ENCODE assay signal across 1 cellular context in the genomic region with DNA sequence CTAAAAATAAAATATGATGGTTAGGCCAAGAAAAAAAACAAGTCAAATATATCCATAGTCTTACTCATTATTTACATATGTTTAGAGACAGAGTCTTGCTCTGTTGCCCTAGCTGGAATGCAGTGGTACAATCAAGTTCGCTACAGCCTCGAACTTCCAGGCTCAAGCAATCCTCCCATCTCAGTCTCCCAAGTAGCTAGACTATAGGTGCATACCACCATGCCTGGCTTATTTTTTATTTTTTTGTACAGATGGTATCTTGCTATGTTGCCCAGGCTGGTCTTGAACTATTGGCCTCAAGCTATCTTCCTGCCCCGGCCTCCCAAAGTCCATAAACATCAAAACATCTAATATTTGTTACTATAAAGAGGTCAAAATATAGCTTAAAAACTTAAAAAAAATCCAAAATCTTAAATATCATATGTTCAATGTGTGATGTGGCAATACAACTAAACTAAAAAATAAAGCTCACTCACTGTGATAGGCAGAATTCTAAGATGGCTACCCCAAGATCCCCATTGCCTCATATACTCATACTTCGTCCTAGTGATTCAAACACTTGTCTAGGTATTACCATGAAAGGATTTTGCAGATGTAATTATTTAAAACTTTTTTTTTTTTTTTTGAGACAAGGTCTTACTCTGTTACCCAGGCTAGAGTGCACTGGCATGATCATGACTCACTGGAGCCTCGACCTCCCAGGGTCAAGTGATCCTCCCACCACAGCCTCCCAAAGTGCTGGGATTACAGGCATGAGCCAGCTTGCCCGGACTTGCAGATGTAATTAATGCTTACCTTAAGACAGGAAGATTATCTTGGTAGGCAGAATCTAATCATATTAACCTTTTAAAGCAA.
TF ChIP-seq lines count a peak whose summit lies in the region.

No MANE protein-coding gene starts in this region.

TF ChIP-seq in HEK293, 187 proteins besides CTCF, POLR2A, EP300 and RAD21 (continued from another document):
- TF ChIP-seq, protein P1, sequence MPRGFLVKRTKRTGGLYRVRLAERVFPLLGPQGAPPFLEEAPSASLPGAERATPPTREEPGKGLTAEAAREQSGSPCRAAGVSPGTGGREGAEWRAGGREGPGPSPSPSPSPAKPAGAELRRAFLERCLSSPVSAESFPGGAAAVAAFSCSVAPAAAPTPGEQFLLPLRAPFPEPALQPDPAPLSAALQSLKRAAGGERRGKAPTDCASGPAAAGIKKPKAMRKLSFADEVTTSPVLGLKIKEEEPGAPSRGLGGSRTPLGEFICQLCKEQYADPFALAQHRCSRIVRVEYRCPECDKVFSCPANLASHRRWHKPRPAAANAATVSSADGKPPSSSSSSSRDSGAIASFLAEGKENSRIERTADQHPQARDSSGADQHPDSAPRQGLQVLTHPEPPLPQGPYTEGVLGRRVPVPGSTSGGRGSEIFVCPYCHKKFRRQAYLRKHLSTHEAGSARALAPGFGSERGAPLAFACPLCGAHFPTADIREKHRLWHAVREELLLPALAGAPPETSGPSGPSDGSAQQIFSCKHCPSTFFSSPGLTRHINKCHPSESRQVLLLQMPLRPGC (tag by site-specific recombination; IDR thresholded peaks at IDR 0.05), result peak; percentile 52; the same call in 1 of the 2 replicates
- TF ChIP-seq KLF8 (tag by site-specific recombination; IDR thresholded peaks at IDR 0.05) (peak; percentile 73), SP7 (tag by site-specific recombination; IDR thresholded peaks at IDR 0.05) (peak; percentile 97), ZNF324 (tag by site-specific recombination; IDR thresholded peaks at IDR 0.05) (no peak), GLIS2 (tag by site-specific recombination; IDR thresholded peaks at IDR 0.05) (peak; percentile 49), WT1 (tag by site-specific recombination; IDR thresholded peaks at IDR 0.05) (peak; percentile 91), ZSCAN16 (tag by site-specific recombination; IDR thresholded peaks at IDR 0.05) (no peak), ZNF366 (tag by site-specific recombination; conservative IDR thresholded peaks at IDR 0.05) (peak; percentile 83; the same call in 1 of the 2 replicates), ZNF843 (tag by site-specific recombination; IDR thresholded peaks at IDR 0.05) (no peak), MZF1 (tag by site-specific recombination; IDR thresholded peaks at IDR 0.05; ENCODE audit: borderline replicate concordance) (peak; percentile 34; the same call in 1 of the 2 replicates), ZNF76 (tag by site-specific recombination; IDR thresholded peaks at IDR 0.05; ENCODE audit: borderline replicate concordance, low read depth) (peak; percentile 24; the same call in 1 of the 2 replicates), ZFHX2 (tag by site-specific recombination; conservative IDR thresholded peaks at IDR 0.05) (peak; percentile 52), SP3 (tag by site-specific recombination; IDR thresholded peaks at IDR 0.05) (peak; percentile 29; the same call in 1 of the 2 replicates), ZBTB20 (tag by site-specific recombination; IDR thresholded peaks at IDR 0.05) (no peak), ZNF138 (tag by site-specific recombination; IDR thresholded peaks at IDR 0.05; ENCODE audit: borderline replicate concordance) (no peak), ZNF394 (tag by site-specific recombination; IDR thresholded peaks at IDR 0.05; ENCODE audit: borderline replicate concordance) (peak; percentile 58), ZNF169 (tag by site-specific recombination; IDR thresholded peaks at IDR 0.05) (no peak), ZNF677 (tag by site-specific recombination; IDR thresholded peaks at IDR 0.05) (no peak), ZNF214 (tag by site-specific recombination; IDR thresholded peaks at IDR 0.05; ENCODE audit: borderline replicate concordance) (no peak), ZNF248 (tag by site-specific recombination; IDR thresholded peaks at IDR 0.05) (no peak), ZNF24 (tag by site-specific recombination; IDR thresholded peaks at IDR 0.05) (0 out of 2 replicates have a peak, but pooled peaks have one; percentile 38), ZEB2 (tag by site-specific recombination; IDR thresholded peaks at IDR 0.05) (0 out of 2 replicates have a peak, but pooled peaks have one; percentile 21)
- TF ChIP-seq, protein P2, sequence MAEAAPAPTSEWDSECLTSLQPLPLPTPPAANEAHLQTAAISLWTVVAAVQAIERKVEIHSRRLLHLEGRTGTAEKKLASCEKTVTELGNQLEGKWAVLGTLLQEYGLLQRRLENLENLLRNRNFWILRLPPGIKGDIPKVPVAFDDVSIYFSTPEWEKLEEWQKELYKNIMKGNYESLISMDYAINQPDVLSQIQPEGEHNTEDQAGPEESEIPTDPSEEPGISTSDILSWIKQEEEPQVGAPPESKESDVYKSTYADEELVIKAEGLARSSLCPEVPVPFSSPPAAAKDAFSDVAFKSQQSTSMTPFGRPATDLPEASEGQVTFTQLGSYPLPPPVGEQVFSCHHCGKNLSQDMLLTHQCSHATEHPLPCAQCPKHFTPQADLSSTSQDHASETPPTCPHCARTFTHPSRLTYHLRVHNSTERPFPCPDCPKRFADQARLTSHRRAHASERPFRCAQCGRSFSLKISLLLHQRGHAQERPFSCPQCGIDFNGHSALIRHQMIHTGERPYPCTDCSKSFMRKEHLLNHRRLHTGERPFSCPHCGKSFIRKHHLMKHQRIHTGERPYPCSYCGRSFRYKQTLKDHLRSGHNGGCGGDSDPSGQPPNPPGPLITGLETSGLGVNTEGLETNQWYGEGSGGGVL (tag by site-specific recombination; IDR thresholded peaks at IDR 0.05), result peak; percentile 27; the same call in 1 of the 2 replicates
- TF ChIP-seq, protein P3, sequence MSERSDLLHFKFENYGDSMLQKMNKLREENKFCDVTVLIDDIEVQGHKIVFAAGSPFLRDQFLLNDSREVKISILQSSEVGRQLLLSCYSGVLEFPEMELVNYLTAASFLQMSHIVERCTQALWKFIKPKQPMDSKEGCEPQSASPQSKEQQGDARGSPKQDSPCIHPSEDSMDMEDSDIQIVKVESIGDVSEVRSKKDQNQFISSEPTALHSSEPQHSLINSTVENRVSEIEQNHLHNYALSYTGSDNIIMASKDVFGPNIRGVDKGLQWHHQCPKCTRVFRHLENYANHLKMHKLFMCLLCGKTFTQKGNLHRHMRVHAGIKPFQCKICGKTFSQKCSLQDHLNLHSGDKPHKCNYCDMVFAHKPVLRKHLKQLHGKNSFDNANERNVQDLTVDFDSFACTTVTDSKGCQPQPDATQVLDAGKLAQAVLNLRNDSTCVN (tag by site-specific recombination; optimal IDR thresholded peaks at IDR 0.05), result no peak
- TF ChIP-seq, protein P4, sequence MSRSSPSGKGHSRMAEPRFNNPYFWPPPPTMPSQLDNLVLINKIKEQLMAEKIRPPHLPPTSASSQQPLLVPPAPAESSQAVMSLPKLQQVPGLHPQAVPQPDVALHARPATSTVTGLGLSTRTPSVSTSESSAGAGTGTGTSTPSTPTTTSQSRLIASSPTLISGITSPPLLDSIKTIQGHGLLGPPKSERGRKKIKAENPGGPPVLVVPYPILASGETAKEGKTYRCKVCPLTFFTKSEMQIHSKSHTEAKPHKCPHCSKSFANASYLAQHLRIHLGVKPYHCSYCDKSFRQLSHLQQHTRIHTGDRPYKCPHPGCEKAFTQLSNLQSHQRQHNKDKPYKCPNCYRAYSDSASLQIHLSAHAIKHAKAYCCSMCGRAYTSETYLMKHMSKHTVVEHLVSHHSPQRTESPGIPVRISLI (tag by site-specific recombination; IDR thresholded peaks at IDR 0.05), result peak; percentile 89
- TF ChIP-seq, protein P5, sequence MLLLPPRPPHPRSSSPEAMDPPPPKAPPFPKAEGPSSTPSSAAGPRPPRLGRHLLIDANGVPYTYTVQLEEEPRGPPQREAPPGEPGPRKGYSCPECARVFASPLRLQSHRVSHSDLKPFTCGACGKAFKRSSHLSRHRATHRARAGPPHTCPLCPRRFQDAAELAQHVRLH (tag by site-specific recombination; IDR thresholded peaks at IDR 0.05), result 0 out of 2 replicates have a peak, but pooled peaks have one; percentile 21
- TF ChIP-seq, protein P6, sequence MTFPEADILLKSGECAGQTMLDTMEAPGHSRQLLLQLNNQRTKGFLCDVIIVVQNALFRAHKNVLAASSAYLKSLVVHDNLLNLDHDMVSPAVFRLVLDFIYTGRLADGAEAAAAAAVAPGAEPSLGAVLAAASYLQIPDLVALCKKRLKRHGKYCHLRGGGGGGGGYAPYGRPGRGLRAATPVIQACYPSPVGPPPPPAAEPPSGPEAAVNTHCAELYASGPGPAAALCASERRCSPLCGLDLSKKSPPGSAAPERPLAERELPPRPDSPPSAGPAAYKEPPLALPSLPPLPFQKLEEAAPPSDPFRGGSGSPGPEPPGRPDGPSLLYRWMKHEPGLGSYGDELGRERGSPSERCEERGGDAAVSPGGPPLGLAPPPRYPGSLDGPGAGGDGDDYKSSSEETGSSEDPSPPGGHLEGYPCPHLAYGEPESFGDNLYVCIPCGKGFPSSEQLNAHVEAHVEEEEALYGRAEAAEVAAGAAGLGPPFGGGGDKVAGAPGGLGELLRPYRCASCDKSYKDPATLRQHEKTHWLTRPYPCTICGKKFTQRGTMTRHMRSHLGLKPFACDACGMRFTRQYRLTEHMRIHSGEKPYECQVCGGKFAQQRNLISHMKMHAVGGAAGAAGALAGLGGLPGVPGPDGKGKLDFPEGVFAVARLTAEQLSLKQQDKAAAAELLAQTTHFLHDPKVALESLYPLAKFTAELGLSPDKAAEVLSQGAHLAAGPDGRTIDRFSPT (tag by site-specific recombination; IDR thresholded peaks at IDR 0.05), result 0 out of 2 replicates have a peak, but pooled peaks have one; percentile 35
TF ChIP-seq in HEK293: peak in this region for 20.
